ENCODE assay signal across 22 cellular contexts in the genomic region with DNA sequence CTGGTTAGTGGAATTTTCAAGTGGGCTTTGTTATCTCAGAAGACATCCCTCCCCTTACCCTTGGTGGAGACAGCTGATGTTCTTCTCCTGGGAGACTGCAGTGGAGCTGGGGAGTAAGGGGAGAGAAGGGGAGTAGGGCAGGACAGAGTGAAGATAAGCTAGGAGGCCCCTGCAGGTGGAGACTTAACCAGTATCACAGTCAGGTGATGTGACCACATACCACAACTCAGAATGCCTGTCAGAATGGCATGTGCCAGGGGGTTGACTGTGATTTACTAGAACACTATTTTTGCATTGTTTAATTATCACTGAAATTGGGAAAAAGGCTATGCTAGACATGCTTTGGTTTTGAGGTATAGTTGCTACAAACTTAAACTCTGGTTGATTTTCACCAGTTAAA.
DNase-seq lines count a peak whose midpoint lies in the region; ATAC-seq, FAIRE-seq and TF ChIP-seq lines count a peak whose summit lies in the region.
"Had no signal": no experiment of that assay in that cellular context is flagged by ENCODE, and none has a peak within 500 bp of the region (broad histone marks: within the 10 kb centered on the region; RNA-seq: fewer than 3 reads in every experiment).

No MANE protein-coding gene starts in this region.

- H3K79me2 ChIP-seq in mesendoderm (ENCODE audit: control insufficient read depth, insufficient read depth, low read length) = no peaks in the 10 kb centered on the region

- H4K8ac ChIP-seq in mesendoderm (ENCODE audit: low read depth, low read length) = no peak overlapping the region

- no peaks in the 10 kb centered on the region for H3K79me1 ChIP-seq in mesendoderm (ENCODE audit: low read length)

- H3K27me3 ChIP-seq in breast epithelium = no peaks in the 10 kb centered on the region
- H3K27me3 ChIP-seq in mesendoderm (ENCODE audit: insufficient read depth, low read length, poor library complexity) = no peaks in the 10 kb centered on the region
- H3K27me3 ChIP-seq: BLaER1 had no signal

- POLR2A ChIA-PET in MCF 10A (lab: Yijun Ruan, JAX) = interaction anchor here (1.6 kb wide), 1 partner anchor 15 kb away, joined by 8 read pairs; no protein-coding TSS in a partner anchor

- no peak overlapping the region for H3K56ac ChIP-seq in mesendoderm (ENCODE audit: low read length)

- H4K5ac ChIP-seq in mesendoderm (ENCODE audit: low read length) = no peak overlapping the region

- peak; percentile 30 for FAIRE-seq in H54 (lab: Jason Lieb, UNC)
- FAIRE-seq: GM12891 had no signal

- H3K4me1 ChIP-seq in breast epithelium = no peaks in the 10 kb centered on the region
- H3K4me1 ChIP-seq in mesendoderm (ENCODE audit: control insufficient read depth, low read depth, low read length) = no peaks in the 10 kb centered on the region
- H3K4me1 ChIP-seq: BLaER1 had no signal

- H3K4me3 ChIP-seq in breast epithelium = no peak overlapping the region
- H3K4me3 ChIP-seq in mesendoderm (ENCODE audit: low read length) = no peak overlapping the region
- H3K4me3 ChIP-seq: BLaER1, SK-N-MC had no signal

- DNase-seq in MCF 10A (ENCODE audit: unreplicated experiment) (no peak), breast epithelium (ENCODE audit: low spot score in 2 of 2) (no peak), H54 (ENCODE audit: insufficient read length, low spot score) (no peak), amniotic epithelial cell (ENCODE audit: low read depth) (peak; percentile 6), mesendoderm (peak; percentile 46)
- DNase-seq: CD4-positive, alpha-beta memory T cell; EL; H9; Kasumi-1; NCI-H1105 treated with DMSO at 0.1 percent for 48 hours; NCI-H1694 treated with DMSO at 0.1 percent for 48 hours; NCI-H2107; NCI-H510A; NCI-H748 treated with DMSO at 0.1 percent for 48 hours; OCI-M1; SHP77 had no signal

- H3K9me3 Mint-ChIP-seq in MCF 10A (ENCODE audit: unreplicated experiment) = no peaks in the 10 kb centered on the region
- H3K9me3 Mint-ChIP-seq: H9 had no signal

- H3K4me3 Mint-ChIP-seq in MCF 10A (ENCODE audit: unreplicated experiment) = no peak overlapping the region
- H3K4me3 Mint-ChIP-seq: CD4-positive, alpha-beta memory T cell; H9 had no signal

- CTCF ChIA-PET in MCF 10A (lab: Yijun Ruan, JAX) = interaction anchor here (0.6 to 1.4 kb wide), 3 partner anchors 14 to 228 kb away, joined by 3 to 4 read pairs (median 3); no protein-coding TSS in a partner anchor

- no peak overlapping the region for H2BK15ac ChIP-seq in mesendoderm (replicated peaks; ENCODE audit: low read depth)

- TF ChIP-seq POLR2A in breast epithelium (IDR thresholded peaks at IDR 0.05) (no peak), H54 (IDR thresholded peaks at IDR 0.05; ENCODE audit: low read depth, low read length) (no peak)

- intact Hi-C loops in MCF 10A (cut with micrococcal nuclease) = no loop called here
- intact Hi-C loops in breast epithelium (cut with DNase I; ENCODE audit: low total_unique reads) = no loop called here

- no peaks in the 10 kb centered on the region for H3K27me3 Mint-ChIP-seq in MCF 10A (ENCODE audit: insufficient read depth, unreplicated experiment)
- H3K27me3 Mint-ChIP-seq: CD4-positive, alpha-beta memory T cell had no signal

- H3K36me3 ChIP-seq in breast epithelium = no peaks in the 10 kb centered on the region
- H3K36me3 ChIP-seq in mesendoderm (ENCODE audit: control insufficient read depth, insufficient read depth, low read length) = no peaks in the 10 kb centered on the region

- no peak overlapping the region for H2BK120ac ChIP-seq in mesendoderm (ENCODE audit: low read depth, low read length)

- BruUV-seq in MCF 10A (replicated peaks; lab: Mats Ljungman, UMichigan) = no TSS peak

- no peak overlapping the region for H2AK5ac ChIP-seq in mesendoderm (ENCODE audit: low read length)

- peak overlapping the region; percentile 39 for H3K27ac Mint-ChIP-seq in MCF 10A (ENCODE audit: low read depth, unreplicated experiment)

- no peak overlapping the region for H2BK5ac ChIP-seq in mesendoderm (ENCODE audit: low read length)

- H3K4me2 ChIP-seq in mesendoderm (ENCODE audit: low read length) = no peak overlapping the region
- H3K4me2 ChIP-seq: BLaER1 had no signal

- ATAC-seq in GM21423 (IDR thresholded peaks at IDR 0.05; ENCODE audit: unreplicated experiment) (no peak), GM19023 (IDR thresholded peaks at IDR 0.05; ENCODE audit: unreplicated experiment) (no peak), HG03108 (IDR thresholded peaks at IDR 0.05; ENCODE audit: unreplicated experiment) (no peak)

- no peak overlapping the region for H3K4ac ChIP-seq in mesendoderm (ENCODE audit: low read depth, low read length)

- H3K18ac ChIP-seq in mesendoderm (ENCODE audit: low read length) = no peak overlapping the region

- H3K27ac ChIP-seq in breast epithelium (no peak overlapping the region), mesendoderm (ENCODE audit: low read depth, low read length) (no peak overlapping the region)
- H3K27ac ChIP-seq: BLaER1, SK-N-MC had no signal

- H3K9ac ChIP-seq in mesendoderm (ENCODE audit: low read length) = no peak overlapping the region
- H3K9ac ChIP-seq: BLaER1 had no signal

- H3K23ac ChIP-seq in mesendoderm (ENCODE audit: low read length) = no peak overlapping the region

- H3K36me3 Mint-ChIP-seq in MCF 10A (ENCODE audit: insufficient read depth, unreplicated experiment) = peaks cover 27% of the 10 kb centered on the region

- no peaks in the 10 kb centered on the region for H3K4me1 Mint-ChIP-seq in MCF 10A (ENCODE audit: insufficient read depth, unreplicated experiment)

- no peaks in the 10 kb centered on the region for H3K9me3 ChIP-seq in breast epithelium

- no peak for TF ChIP-seq CTCF in MCF 10A (IDR thresholded peaks at IDR 0.05; ENCODE audit: unreplicated experiment)
- no peak for TF ChIP-seq CTCF in breast epithelium (IDR thresholded peaks at IDR 0.05)

Comparison
In these comparisons a context has a peak if more than half of its experiments do, and no peak if none do; other contexts are left out.
1. DNase-seq: peak in amniotic epithelial cell (single experiment) and mesendoderm (single experiment); none in MCF 10A (single experiment), breast epithelium (0 of 2) and H54 (single experiment).